ENCODE assay signal across 36 cellular contexts in the genomic region with DNA sequence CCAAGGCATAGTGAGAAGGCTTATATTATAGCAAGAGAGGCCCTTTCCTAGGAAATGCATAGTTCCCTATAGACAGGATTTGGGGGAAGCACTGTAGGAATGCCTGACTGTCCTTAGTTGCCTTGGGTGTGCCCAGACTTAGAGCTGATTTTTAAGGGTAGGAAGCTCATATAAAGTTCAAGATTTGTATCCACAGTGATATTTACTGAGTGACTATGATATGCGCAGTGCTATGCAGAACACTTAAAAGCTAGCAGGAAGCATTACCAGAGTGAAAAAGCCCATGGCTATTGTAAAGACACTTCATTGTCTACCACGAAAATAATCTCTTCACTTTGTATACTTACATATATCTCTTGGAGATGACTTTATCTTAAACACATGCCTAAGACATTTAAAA.
"Had no signal": no experiment of that assay in that cellular context is flagged by ENCODE, and none has a peak within 500 bp of the region (broad histone marks: within the 10 kb centered on the region; RNA-seq: fewer than 3 reads in every experiment).

No MANE protein-coding gene starts in this region.

- H3K36me3 ChIP-seq: adrenal gland, cardiac muscle cell had no signal

- H3K27me3 ChIP-seq: adrenal gland, ascending aorta, cardiac muscle cell had no signal

- H3K4me3 Mint-ChIP-seq: activated B cell treated with CpG ODN at 0.5 μM for 24 hours; activated CD4-positive, alpha-beta memory T cell treated with anti-CD3 and anti-CD28 coated beads for 36 hours; activated CD4-positive, alpha-beta T cell treated with anti-CD3 and anti-CD28 coated beads, Interleukin-2, amount 10 ng/mL, durations not matched to agents 24 days and 14 days; activated CD8-positive, alpha-beta T cell treated with anti-CD3 and anti-CD28 coated beads for 36 hours; activated naive CD4-positive, alpha-beta T cell treated with anti-CD3 and anti-CD28 coated beads for 36 hours; activated naive CD8-positive, alpha-beta T cell treated with anti-CD3 and anti-CD28 coated beads for 36 hours; activated T-helper 1 cell treated with anti-CD3 and anti-CD28 coated beads, Interleukin-12 subunit alpha, Interleukin-12 subunit beta, Interleukin-2, Interleukin-4 antibody, amounts not matched to agents 30 ng/mL and 10 ng/mL and 1 ng/mL, durations not matched to agents 14 hours and 24 hours and 36 hours; activated T-helper 17 cell treated with anti-CD3 and anti-CD28 coated beads, Interleukin-2, amount 50 U/mL, for 72 hours; brain; central memory CD8-positive, alpha-beta T cell; T-helper 1 cell treated with Interleukin-12 subunit alpha and Interleukin-12 subunit beta and Interleukin-4 antibody, amounts not matched to agents 30 μg/mL and 1 μg/mL, for 36 hours; T-helper 2 cell treated with Interferon-gamma antibody and Interleukin-4, amounts not matched to agents 5 μg/mL and 100 μg/mL, for 36 hours had no signal

- H3K27ac ChIP-seq: adrenal gland, ascending aorta, cardiac muscle cell, VCaP had no signal

- H3K4me1 ChIP-seq: adrenal gland, ascending aorta had no signal

- H3K27ac Mint-ChIP-seq: activated B cell treated with CpG ODN at 0.5 μM for 24 hours; activated CD4-positive, alpha-beta memory T cell treated with anti-CD3 and anti-CD28 coated beads for 36 hours; activated CD4-positive, alpha-beta T cell treated with anti-CD3 and anti-CD28 coated beads, Interleukin-2, amount 10 ng/mL, durations not matched to agents 24 days and 14 days; activated CD8-positive, alpha-beta T cell treated with anti-CD3 and anti-CD28 coated beads for 36 hours; activated naive CD4-positive, alpha-beta T cell treated with anti-CD3 and anti-CD28 coated beads for 36 hours; activated naive CD4-positive, alpha-beta T cell treated with anti-CD3 and anti-CD28 coated beads, Interleukin-2, amount 50 U/mL, for 72 hours; activated T-helper 1 cell treated with anti-CD3 and anti-CD28 coated beads, Interleukin-12 subunit alpha, Interleukin-12 subunit beta, Interleukin-2, Interleukin-4 antibody, amounts not matched to agents 30 ng/mL and 10 ng/mL and 1 ng/mL, durations not matched to agents 14 hours and 24 hours and 36 hours; activated T-helper 17 cell treated with anti-CD3 and anti-CD28 coated beads, Interleukin-2, amount 50 U/mL, for 72 hours; brain; T-helper 1 cell treated with Interleukin-12 subunit alpha and Interleukin-12 subunit beta and Interleukin-4 antibody, amounts not matched to agents 30 μg/mL and 1 μg/mL, for 36 hours; T-helper 2 cell treated with Interferon-gamma antibody and Interleukin-4, amounts not matched to agents 5 μg/mL and 100 μg/mL, for 36 hours had no signal

- H3K4me1 Mint-ChIP-seq: activated CD4-positive, alpha-beta T cell treated with anti-CD3 and anti-CD28 coated beads, Interleukin-2, amount 10 ng/mL, durations not matched to agents 24 days and 14 days; activated T-helper 17 cell treated with anti-CD3 and anti-CD28 coated beads, Interleukin-2, amount 50 U/mL, for 72 hours; brain; central memory CD8-positive, alpha-beta T cell had no signal

- ATAC-seq: activated CD8-positive, alpha-beta T cell treated with anti-CD3 and anti-CD28 coated beads for 36 hours; activated naive CD4-positive, alpha-beta T cell treated with anti-CD3 and anti-CD28 coated beads, Interleukin-2, amount 50 U/mL, for 72 hours; activated T-helper 17 cell treated with anti-CD3 and anti-CD28 coated beads, Interleukin-2, amount 50 U/mL, for 72 hours had no signal

- DNase-seq: activated B cell treated with CpG ODN at 0.5 μM for 24 hours; activated CD4-positive, alpha-beta memory T cell treated with anti-CD3 and anti-CD28 coated beads for 36 hours; activated CD4-positive, alpha-beta T cell treated with anti-CD3 and anti-CD28 coated beads for 4 hours; activated CD4-positive, alpha-beta T cell treated with anti-CD3 and anti-CD28 coated beads, Interleukin-2, amount 10 ng/mL, durations not matched to agents 24 days and 14 days; activated CD4-positive, alpha-beta T cell treated with anti-CD3 and anti-CD28 coated beads, Interleukin-2, amount 50 U/mL, for 1 hour; activated CD4-positive, alpha-beta T cell treated with anti-CD3 and anti-CD28 coated beads, Interleukin-2, amount 50 U/mL, for 4 hours; activated CD4-positive, CD25-positive, alpha-beta regulatory T cell treated with anti-CD3 and anti-CD28 coated beads, Interleukin-2, amount 50 U/mL, for 72 hours; activated CD8-positive, alpha-beta memory T cell treated with anti-CD3 and anti-CD28 coated beads, Interleukin-2, amount 50 U/mL, for 4 hours; activated CD8-positive, alpha-beta T cell treated with anti-CD3 and anti-CD28 coated beads for 36 hours; activated effector memory CD4-positive, alpha-beta T cell treated with anti-CD3 and anti-CD28 coated beads, Interleukin-2, amount 50 U/mL, for 16 hours; activated gamma-delta T cell treated with Interleukin-2 at 50 U/mL for 16 hours; activated naive CD4-positive, alpha-beta T cell; activated naive CD4-positive, alpha-beta T cell treated with anti-CD3 and anti-CD28 coated beads for 36 hours; activated naive CD4-positive, alpha-beta T cell treated with anti-CD3 and anti-CD28 coated beads, Interleukin-2, amount 50 U/mL, for 16 hours; activated naive CD8-positive, alpha-beta T cell treated with anti-CD3 and anti-CD28 coated beads for 36 hours; activated T-cell treated with anti-CD3 and anti-CD28 coated beads for 4 hours; activated T-cell treated with anti-CD3 and anti-CD28 coated beads, Interleukin-2, amount 50 U/mL, for 1 hour; activated T-cell treated with anti-CD3 and anti-CD28 coated beads, Interleukin-2, amount 50 U/mL, for 48 hours; adrenal gland; amygdala; anterior cingulate cortex; caudate nucleus; cerebellar nuclear complex; T-helper 1 cell; T-helper 2 cell; T-helper 9 cell had no signal

- H3K36me3 Mint-ChIP-seq: activated naive CD4-positive, alpha-beta T cell treated with anti-CD3 and anti-CD28 coated beads, Interleukin-2, amount 50 U/mL, for 72 hours; activated naive CD8-positive, alpha-beta T cell treated with anti-CD3 and anti-CD28 coated beads for 36 hours had no signal

- H3K9me3 Mint-ChIP-seq: activated B cell treated with CpG ODN at 0.5 μM for 24 hours; activated CD4-positive, alpha-beta memory T cell treated with anti-CD3 and anti-CD28 coated beads for 36 hours; activated CD4-positive, alpha-beta T cell treated with anti-CD3 and anti-CD28 coated beads, Interleukin-2, amount 10 ng/mL, durations not matched to agents 24 days and 14 days; activated CD8-positive, alpha-beta T cell treated with anti-CD3 and anti-CD28 coated beads for 36 hours; activated naive CD4-positive, alpha-beta T cell treated with anti-CD3 and anti-CD28 coated beads for 36 hours; activated naive CD4-positive, alpha-beta T cell treated with anti-CD3 and anti-CD28 coated beads, Interleukin-2, amount 50 U/mL, for 72 hours; activated naive CD8-positive, alpha-beta T cell treated with anti-CD3 and anti-CD28 coated beads for 36 hours; activated T-helper 1 cell treated with anti-CD3 and anti-CD28 coated beads, Interleukin-12 subunit alpha, Interleukin-12 subunit beta, Interleukin-2, Interleukin-4 antibody, amounts not matched to agents 30 ng/mL and 10 ng/mL and 1 ng/mL, durations not matched to agents 14 hours and 24 hours and 36 hours; activated T-helper 17 cell treated with anti-CD3 and anti-CD28 coated beads, Interleukin-2, amount 50 U/mL, for 72 hours; brain; central memory CD8-positive, alpha-beta T cell; T-helper 1 cell treated with Interleukin-12 subunit alpha and Interleukin-12 subunit beta and Interleukin-4 antibody, amounts not matched to agents 30 μg/mL and 1 μg/mL, for 36 hours; T-helper 2 cell treated with Interferon-gamma antibody and Interleukin-4, amounts not matched to agents 5 μg/mL and 100 μg/mL, for 36 hours had no signal

- H3K9me3 ChIP-seq: adrenal gland, ascending aorta had no signal

- H3K4me3 ChIP-seq: adrenal gland, ascending aorta, cardiac muscle cell had no signal

- H3K27me3 Mint-ChIP-seq: activated B cell treated with CpG ODN at 0.5 μM for 24 hours; activated CD4-positive, alpha-beta memory T cell treated with anti-CD3 and anti-CD28 coated beads for 36 hours; activated CD4-positive, alpha-beta T cell treated with anti-CD3 and anti-CD28 coated beads, Interleukin-2, amount 10 ng/mL, durations not matched to agents 24 days and 14 days; activated CD8-positive, alpha-beta T cell treated with anti-CD3 and anti-CD28 coated beads for 36 hours; activated naive CD8-positive, alpha-beta T cell treated with anti-CD3 and anti-CD28 coated beads for 36 hours; activated T-helper 17 cell treated with anti-CD3 and anti-CD28 coated beads, Interleukin-2, amount 50 U/mL, for 72 hours; brain; central memory CD8-positive, alpha-beta T cell had no signal
